In the genomic region with DNA sequence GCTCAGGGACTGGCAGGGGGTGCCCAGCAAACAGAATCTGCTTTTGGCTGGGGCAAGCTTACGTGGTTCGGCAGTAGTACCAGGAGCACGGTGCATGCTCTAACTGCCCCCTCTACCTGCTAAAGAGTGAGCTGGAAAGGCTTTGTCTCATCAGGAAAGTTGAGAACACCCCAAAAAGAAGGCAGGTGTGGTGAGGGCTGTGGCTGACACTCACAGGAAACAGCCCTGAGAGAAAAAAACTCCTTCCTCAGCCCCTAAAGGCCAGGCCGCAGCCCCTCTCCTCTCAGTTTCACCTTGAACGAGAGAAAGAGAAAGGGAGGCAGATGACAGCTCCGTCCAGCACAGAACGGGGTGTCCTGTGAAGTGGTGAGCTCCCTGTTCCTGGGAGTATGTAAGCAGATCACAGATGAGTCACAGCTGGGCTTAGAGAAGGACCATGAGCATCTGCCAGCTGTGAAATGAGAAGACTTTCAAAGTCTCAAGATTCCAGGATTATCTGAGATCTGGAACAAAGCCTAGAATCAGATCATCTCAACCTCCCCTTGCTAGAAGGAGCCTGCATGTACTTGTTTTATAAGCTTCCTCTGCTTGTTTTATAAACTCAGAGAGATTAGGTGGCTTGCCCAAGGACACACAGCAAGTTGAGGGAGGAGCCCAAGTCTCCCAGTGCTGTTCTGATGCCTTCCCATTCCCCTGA, we compare ENCODE assay signal across 9 cellular contexts. TPM values are rescaled to one million over a fixed set of nuclear protein-coding genes. Genes with fewer than 3 reads are reported as not detected.
A peak's percentile ranks its signal among the peaks of the same experiment; 100 is the strongest.
DNase-seq lines count a peak whose midpoint lies in the region; ATAC-seq and TF ChIP-seq lines count a peak whose summit lies in the region.
"Had no signal": no experiment of that assay in that cellular context is flagged by ENCODE, and none has a peak within 500 bp of the region (broad histone marks: within the 10 kb centered on the region; RNA-seq: fewer than 3 reads in every experiment).

No MANE protein-coding gene starts in this region.

- H3K4me1 Mint-ChIP-seq in activated CD8-positive, alpha-beta T cell treated with anti-CD3 and anti-CD28 coated beads for 36 hours (ENCODE audit: low read depth), result peaks cover 98% of the 10 kb centered on the region

- no peaks in the 10 kb centered on the region for H3K36me3 ChIP-seq in mucosa of rectum (ENCODE audit: control insufficient read depth in 2 of 2, insufficient read depth in 2 of 2, low read length in 2 of 2)
- H3K36me3 ChIP-seq: left ventricle myocardium inferior had no signal

- peak overlapping the region; percentile 55 for H3K4me3 Mint-ChIP-seq in activated CD8-positive, alpha-beta T cell treated with anti-CD3 and anti-CD28 coated beads for 36 hours

- POLR2A ChIA-PET in activated CD8-positive, alpha-beta T cell treated with anti-CD3 and anti-CD28 coated beads for 36 hours (lab: Charles Lee), result interaction anchor here (1.0 to 36.3 kb wide), 7 partner anchors 9 to 31 kb away, joined by 3 to 671 read pairs (median 5); a partner anchor contains a TSS

- peak overlapping the region in 1 of 2 donors; percentile 37 for H3K4me3 ChIP-seq in mucosa of rectum (ENCODE audit: low read length in 2 of 2)
- H3K4me3 ChIP-seq: left ventricle myocardium inferior had no signal

- no peak for TF ChIP-seq CTCF in activated CD8-positive, alpha-beta T cell treated with anti-CD3 and anti-CD28 coated beads for 36 hours (IDR thresholded peaks at IDR 0.05)

- no peaks in the 10 kb centered on the region for H3K27me3 Mint-ChIP-seq in activated CD8-positive, alpha-beta T cell treated with anti-CD3 and anti-CD28 coated beads for 36 hours

- peaks cover 74% of the 10 kb centered on the region for H3K36me3 Mint-ChIP-seq in activated CD8-positive, alpha-beta T cell treated with anti-CD3 and anti-CD28 coated beads for 36 hours (ENCODE audit: low read depth)

- H3K27ac ChIP-seq in mucosa of rectum (ENCODE audit: low read depth in 2 of 2, low read length in 2 of 2), result peak overlapping the region; percentile 39 to 68
- H3K27ac ChIP-seq: left ventricle myocardium inferior had no signal

- CTCF ChIA-PET in activated CD8-positive, alpha-beta T cell treated with anti-CD3 and anti-CD28 coated beads for 36 hours (lab: Charles Lee), result interaction anchor here (1.1 to 9.2 kb wide), 12 partner anchors 10 to 58 kb away, joined by 3 to 80 read pairs (median 10); a partner anchor contains a TSS

- peak overlapping the region; percentile 98 for H3K27ac Mint-ChIP-seq in activated CD8-positive, alpha-beta T cell treated with anti-CD3 and anti-CD28 coated beads for 36 hours

- peaks cover 36 to 56% of the 10 kb centered on the region in 2 donors for H3K4me1 ChIP-seq in mucosa of rectum (ENCODE audit: control insufficient read depth in 2 of 2, insufficient read depth in 2 of 2, low read length in 2 of 2)

- H3K9me3 Mint-ChIP-seq in activated CD8-positive, alpha-beta T cell treated with anti-CD3 and anti-CD28 coated beads for 36 hours, result no peaks in the 10 kb centered on the region

- ATAC-seq in GM18505 (IDR thresholded peaks at IDR 0.05; ENCODE audit: unreplicated experiment) (no peak), HG02588 (IDR thresholded peaks at IDR 0.05; ENCODE audit: unreplicated experiment) (peak; percentile 28), GM19328 (IDR thresholded peaks at IDR 0.05; ENCODE audit: unreplicated experiment) (no peak)
- ATAC-seq in activated CD8-positive, alpha-beta T cell treated with anti-CD3 and anti-CD28 coated beads for 36 hours, result peak; percentile 50

- no peaks in the 10 kb centered on the region for H3K9me3 ChIP-seq in mucosa of rectum (ENCODE audit: control insufficient read depth in 2 of 2, low read length in 2 of 2)
- H3K9me3 ChIP-seq: left ventricle myocardium inferior had no signal

- peak overlapping the region in 1 of 2 donors; percentile 14 for H3K9ac ChIP-seq in mucosa of rectum (ENCODE audit: low read depth in 1 of 2, low read length in 2 of 2)

- peak; percentile 73 for TF ChIP-seq POLR2A in GM18505 (IDR thresholded peaks at IDR 0.05; ENCODE audit: borderline replicate concordance, extremely low read depth, insufficient read depth, insufficient read length)

- no peaks in the 10 kb centered on the region for H3K27me3 ChIP-seq in mucosa of rectum (ENCODE audit: control insufficient read depth in 2 of 2, insufficient read depth in 2 of 2, low read length in 2 of 2)

- intact Hi-C loops in activated CD8-positive, alpha-beta T cell treated with anti-CD3 and anti-CD28 coated beads for 36 hours (cut with micrococcal nuclease), result loop anchor here (5.0 kb wide), 1 partner anchor 33 kb away; no protein-coding TSS in a partner anchor

- peak; percentile 85 for DNase-seq in activated CD8-positive, alpha-beta T cell treated with anti-CD3 and anti-CD28 coated beads for 36 hours
- DNase-seq in OCI-M1 (lab: John Stamatoyannopoulos, UW) (no peak), GOT3 (lab: John Stamatoyannopoulos, UW) (no peak), SIG-M5 (lab: John Stamatoyannopoulos, UW) (no peak)
- DNase-seq: left ventricle myocardium inferior had no signal

RNA-seq across cellular contexts. Expression of a gene that starts 13.4 kb away (rescaled TPM):
- 100 to 1,000 TPM; 229 to 237 TPM for total RNA-seq in activated CD8-positive, alpha-beta T cell treated with anti-CD3 and anti-CD28 coated beads for 36 hours

RNA-seq across cellular contexts. Expression of a gene that starts 20.8 kb away (rescaled TPM):
- total RNA-seq in activated CD8-positive, alpha-beta T cell treated with anti-CD3 and anti-CD28 coated beads for 36 hours, result 1 to 10 TPM in 1 of 2 experiments, under 1 TPM in 1; 0.45 to 1.4 TPM
- total RNA-seq: left ventricle myocardium inferior had no signal

Comparison
In these comparisons a context has a peak if more than half of its experiments do, and no peak if none do; other contexts are left out.
1. ATAC-seq: peak in HG02588 (single experiment) and activated CD8-positive, alpha-beta T cell treated with anti-CD3 and anti-CD28 coated beads for 36 hours (single experiment); none in GM18505 (single experiment) and GM19328 (single experiment).